In genomic region chr3:13574798-13575451, GRCh38 we compare ENCODE assay signal across 11 cellular contexts. TPM values are rescaled to one million over a fixed set of nuclear protein-coding genes. Genes with fewer than 3 reads are reported as not detected.
DNase-seq lines count a peak whose midpoint lies in the region; ATAC-seq and TF ChIP-seq lines count a peak whose summit lies in the region.
"Had no signal": no experiment of that assay in that cellular context is flagged by ENCODE, and none has a peak within 500 bp of the region (broad histone marks: within the 10 kb centered on the region; RNA-seq: fewer than 3 reads in every experiment).

No MANE protein-coding gene starts in this region.

- H3K9me3 Mint-ChIP-seq in activated CD4-positive, alpha-beta T cell treated with anti-CD3 and anti-CD28 coated beads, Interleukin-2, amount 10 ng/mL, durations not matched to agents 7 days and 5 days, result no peaks in the 10 kb centered on the region
- H3K9me3 Mint-ChIP-seq: activated T-helper 2 cell treated with anti-CD3 and anti-CD28 coated beads, Interferon-gamma antibody, Interleukin-2, Interleukin-4, amounts not matched to agents 10 μg/mL and 5 μg/mL and 100 μg/mL, durations not matched to agents 14 hours and 24 hours and 36 hours had no signal

- peak overlapping the region; percentile 60 for H3K27ac ChIP-seq in foreskin keratinocyte

- ATAC-seq in foreskin keratinocyte (peak; percentile 51), HG02840 (IDR thresholded peaks at IDR 0.05; ENCODE audit: low FRiP score, unreplicated experiment) (no peak), GM21528 (IDR thresholded peaks at IDR 0.05; ENCODE audit: low FRiP score, unreplicated experiment) (no peak)

- peak; percentile 20 to 38 for DNase-seq in activated CD4-positive, alpha-beta T cell treated with anti-CD3 and anti-CD28 coated beads, Interleukin-2, amount 50 U/mL, for 48 hours
- no peak for DNase-seq in activated CD4-positive, alpha-beta T cell treated with anti-CD3 and anti-CD28 coated beads, Interleukin-2, amount 10 ng/mL, durations not matched to agents 7 days and 5 days
- peak; percentile 72 for DNase-seq in RPMI7951 (ENCODE audit: low read depth)
- DNase-seq in foreskin keratinocyte, result no peak
- peak; percentile 20 to 26 for DNase-seq in stimulated activated CD8-positive, alpha-beta memory T cell treated with anti-CD3 and anti-CD28 coated beads, Interleukin-7, amount 100 ng/mL, for 48 hours (ENCODE audit: extremely low read depth in 1 of 2, low read depth in 1 of 2)
- DNase-seq in T1000 (lab: John Stamatoyannopoulos, UW), result no peak
- DNase-seq: AML-193, NCI-H1092 had no signal

- peaks cover 3% of the 10 kb centered on the region for H3K4me1 ChIP-seq in foreskin keratinocyte

- H3K4me1 Mint-ChIP-seq in activated CD4-positive, alpha-beta T cell treated with anti-CD3 and anti-CD28 coated beads, Interleukin-2, amount 10 ng/mL, durations not matched to agents 7 days and 5 days, result no peaks in the 10 kb centered on the region

- POLR2A ChIA-PET in activated CD4-positive, alpha-beta T cell treated with anti-CD3 and anti-CD28 coated beads, Interleukin-2, amount 10 ng/mL, durations not matched to agents 7 days and 5 days (lab: Charles Lee), result no interaction called here

- H3K27me3 Mint-ChIP-seq in activated CD4-positive, alpha-beta T cell treated with anti-CD3 and anti-CD28 coated beads, Interleukin-2, amount 10 ng/mL, durations not matched to agents 7 days and 5 days, result no peaks in the 10 kb centered on the region

- CTCF ChIA-PET in activated CD4-positive, alpha-beta T cell treated with anti-CD3 and anti-CD28 coated beads, Interleukin-2, amount 10 ng/mL, durations not matched to agents 7 days and 5 days (lab: Charles Lee), result interaction anchor here (0.6 to 1.2 kb wide), 3 partner anchors 8 to 36 kb away, joined by 3 to 4 read pairs (median 3); no protein-coding TSS in a partner anchor

- H3K27ac Mint-ChIP-seq in activated CD4-positive, alpha-beta T cell treated with anti-CD3 and anti-CD28 coated beads, Interleukin-2, amount 10 ng/mL, durations not matched to agents 7 days and 5 days, result no peak overlapping the region
- H3K27ac Mint-ChIP-seq: activated T-helper 2 cell treated with anti-CD3 and anti-CD28 coated beads, Interferon-gamma antibody, Interleukin-2, Interleukin-4, amounts not matched to agents 10 μg/mL and 5 μg/mL and 100 μg/mL, durations not matched to agents 14 hours and 24 hours and 36 hours had no signal

- TF ChIP-seq CTCF in foreskin keratinocyte (conservative IDR thresholded peaks at IDR 0.05), result no peak

- no peaks in the 10 kb centered on the region for H3K36me3 Mint-ChIP-seq in activated CD4-positive, alpha-beta T cell treated with anti-CD3 and anti-CD28 coated beads, Interleukin-2, amount 10 ng/mL, durations not matched to agents 7 days and 5 days (ENCODE audit: low read depth)

- no peak overlapping the region for H3K4me3 Mint-ChIP-seq in activated CD4-positive, alpha-beta T cell treated with anti-CD3 and anti-CD28 coated beads, Interleukin-2, amount 10 ng/mL, durations not matched to agents 7 days and 5 days

- peaks cover 10% of the 10 kb centered on the region for H3K27me3 ChIP-seq in foreskin keratinocyte

RNA-seq across cellular contexts. Expression of gene FBLN2, which starts 26.0 kb away (rescaled TPM):
- not detected for total RNA-seq in activated CD4-positive, alpha-beta T cell treated with anti-CD3 and anti-CD28 coated beads, Interleukin-2, amount 10 ng/mL, durations not matched to agents 7 days and 5 days
- total RNA-seq in RPMI7951 (2014; rRNA removed; shearing (Covaris generic)), result 52.7 and 55.9 TPM in 2 replicates
- 4.0 and 5.5 TPM in 2 replicates for total RNA-seq in foreskin keratinocyte
- 2.8 and 4.1 TPM in 2 replicates for polyA plus RNA-seq in foreskin keratinocyte
- total RNA-seq: activated T-helper 2 cell treated with anti-CD3 and anti-CD28 coated beads, Interferon-gamma antibody, Interleukin-2, Interleukin-4, amounts not matched to agents 10 μg/mL and 5 μg/mL and 100 μg/mL, durations not matched to agents 14 hours and 24 hours and 36 hours had no signal

Comparison
In these comparisons a context has a peak if more than half of its experiments do, and no peak if none do; other contexts are left out.
1. DNase-seq: peak in activated CD4-positive, alpha-beta T cell treated with anti-CD3 and anti-CD28 coated beads, Interleukin-2, amount 50 U/mL, for 48 hours (2 of 2), RPMI7951 (single experiment) and stimulated activated CD8-positive, alpha-beta memory T cell treated with anti-CD3 and anti-CD28 coated beads, Interleukin-7, amount 100 ng/mL, for 48 hours (2 of 2); none in activated CD4-positive, alpha-beta T cell treated with anti-CD3 and anti-CD28 coated beads, Interleukin-2, amount 10 ng/mL, durations not matched to agents 7 days and 5 days (single experiment), foreskin keratinocyte (0 of 2) and T1000 (single experiment).